Comparison of ENCODE assay signal across 1 cellular context in the genomic region with DNA sequence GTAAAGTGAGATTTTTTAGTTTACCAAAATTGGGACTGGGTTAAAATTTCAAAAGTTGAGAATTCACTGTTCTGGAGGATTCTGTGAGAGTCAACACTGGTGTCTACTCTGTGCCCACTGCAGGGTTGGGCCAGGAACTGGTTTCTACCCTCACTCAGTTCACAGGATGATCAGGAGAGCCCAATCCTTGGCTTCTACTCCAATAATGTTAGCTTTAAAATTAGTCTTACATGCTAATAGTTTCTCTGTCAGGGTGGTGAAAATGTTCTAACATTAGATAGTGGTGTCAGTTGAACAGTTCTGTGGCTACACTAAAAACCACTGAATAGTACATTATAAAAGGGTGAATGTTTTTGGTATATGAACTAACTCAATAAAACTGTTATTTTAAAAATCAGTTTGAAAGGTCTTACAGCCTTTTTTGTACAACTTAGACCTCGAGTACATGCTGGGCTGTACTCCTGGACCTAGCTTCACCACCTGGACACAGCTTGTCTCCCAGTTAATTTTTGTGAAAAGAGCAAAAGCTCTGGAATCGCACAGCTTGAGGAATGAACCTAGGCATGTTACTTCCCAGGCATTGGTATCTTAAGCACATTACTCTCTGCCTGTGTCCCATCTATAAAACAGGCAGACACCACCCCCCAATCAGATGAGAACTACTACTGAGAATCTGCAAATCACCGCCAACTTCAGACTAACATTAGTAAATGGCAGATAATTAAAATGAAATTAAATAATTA.
TF ChIP-seq lines count a peak whose summit lies in the region.

No MANE protein-coding gene starts in this region.

TF ChIP-seq in K562, 482 proteins besides CTCF, POLR2A, EP300 and RAD21:
- no peak for TF ChIP-seq ELF4 (CRISPR knock-in tag; IDR thresholded peaks at IDR 0.05)
- TF ChIP-seq FOSL1 (tag; conservative IDR thresholded peaks at IDR 0.05): peak; percentile 90
- TF ChIP-seq CEBPB (tag; IDR thresholded peaks at IDR 0.05): no peak
- TF ChIP-seq, protein P1, sequence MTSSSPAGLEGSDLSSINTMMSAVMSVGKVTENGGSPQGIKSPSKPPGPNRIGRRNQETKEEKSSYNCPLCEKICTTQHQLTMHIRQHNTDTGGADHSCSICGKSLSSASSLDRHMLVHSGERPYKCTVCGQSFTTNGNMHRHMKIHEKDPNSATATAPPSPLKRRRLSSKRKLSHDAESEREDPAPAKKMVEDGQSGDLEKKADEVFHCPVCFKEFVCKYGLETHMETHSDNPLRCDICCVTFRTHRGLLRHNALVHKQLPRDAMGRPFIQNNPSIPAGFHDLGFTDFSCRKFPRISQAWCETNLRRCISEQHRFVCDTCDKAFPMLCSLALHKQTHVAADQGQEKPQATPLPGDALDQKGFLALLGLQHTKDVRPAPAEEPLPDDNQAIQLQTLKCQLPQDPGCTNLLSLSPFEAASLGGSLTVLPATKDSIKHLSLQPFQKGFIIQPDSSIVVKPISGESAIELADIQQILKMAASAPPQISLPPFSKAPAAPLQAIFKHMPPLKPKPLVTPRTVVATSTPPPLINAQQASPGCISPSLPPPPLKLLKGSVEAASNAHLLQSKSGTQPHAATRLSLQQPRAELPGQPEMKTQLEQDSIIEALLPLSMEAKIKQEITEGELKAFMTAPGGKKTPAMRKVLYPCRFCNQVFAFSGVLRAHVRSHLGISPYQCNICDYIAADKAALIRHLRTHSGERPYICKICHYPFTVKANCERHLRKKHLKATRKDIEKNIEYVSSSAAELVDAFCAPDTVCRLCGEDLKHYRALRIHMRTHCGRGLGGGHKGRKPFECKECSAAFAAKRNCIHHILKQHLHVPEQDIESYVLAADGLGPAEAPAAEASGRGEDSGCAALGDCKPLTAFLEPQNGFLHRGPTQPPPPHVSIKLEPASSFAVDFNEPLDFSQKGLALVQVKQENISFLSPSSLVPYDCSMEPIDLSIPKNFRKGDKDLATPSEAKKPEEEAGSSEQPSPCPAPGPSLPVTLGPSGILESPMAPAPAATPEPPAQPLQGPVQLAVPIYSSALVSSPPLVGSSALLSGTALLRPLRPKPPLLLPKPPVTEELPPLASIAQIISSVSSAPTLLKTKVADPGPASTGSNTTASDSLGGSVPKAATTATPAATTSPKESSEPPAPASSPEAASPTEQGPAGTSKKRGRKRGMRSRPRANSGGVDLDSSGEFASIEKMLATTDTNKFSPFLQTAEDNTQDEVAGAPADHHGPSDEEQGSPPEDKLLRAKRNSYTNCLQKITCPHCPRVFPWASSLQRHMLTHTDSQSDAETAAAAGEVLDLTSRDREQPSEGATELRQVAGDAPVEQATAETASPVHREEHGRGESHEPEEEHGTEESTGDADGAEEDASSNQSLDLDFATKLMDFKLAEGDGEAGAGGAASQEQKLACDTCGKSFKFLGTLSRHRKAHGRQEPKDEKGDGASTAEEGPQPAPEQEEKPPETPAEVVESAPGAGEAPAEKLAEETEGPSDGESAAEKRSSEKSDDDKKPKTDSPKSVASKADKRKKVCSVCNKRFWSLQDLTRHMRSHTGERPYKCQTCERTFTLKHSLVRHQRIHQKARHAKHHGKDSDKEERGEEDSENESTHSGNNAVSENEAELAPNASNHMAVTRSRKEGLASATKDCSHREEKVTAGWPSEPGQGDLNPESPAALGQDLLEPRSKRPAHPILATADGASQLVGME (CRISPR knock-in tag; IDR thresholded peaks at IDR 0.05): no peak
- no peak for TF ChIP-seq ZNF121 (CRISPR knock-in tag; conservative IDR thresholded peaks at IDR 0.05)
- no peak for TF ChIP-seq CEBPG (CRISPR knock-in tag; IDR thresholded peaks at IDR 0.05)
- 0 out of 4 replicates have a peak, but pooled peaks of 1 of the 2 experiments have one; percentile 0 for TF ChIP-seq CEBPG (tag; conservative IDR thresholded peaks at IDR 0.05 in 1 of 2, IDR thresholded peaks at IDR 0.05 in 1 of 2)
- TF ChIP-seq DDX20 (tag; IDR thresholded peaks at IDR 0.05; ENCODE audit: low read depth): no peak
- TF ChIP-seq TOE1 (IDR thresholded peaks at IDR 0.05; ENCODE audit: borderline replicate concordance): no peak
- TF ChIP-seq TOE1 (CRISPR knock-in tag; IDR thresholded peaks at IDR 0.05; ENCODE audit: borderline replicate concordance, low read depth): no peak
- no peak for TF ChIP-seq GTF2E2 (tag; IDR thresholded peaks at IDR 0.05)
- no peak for TF ChIP-seq RBM34 (IDR thresholded peaks at IDR 0.05; ENCODE audit: borderline replicate concordance, insufficient read depth, low read length)
- no peak for TF ChIP-seq PRMT5 (CRISPR knock-in tag; IDR thresholded peaks at IDR 0.05)
- TF ChIP-seq ILK (tag; IDR thresholded peaks at IDR 0.05; ENCODE audit: borderline replicate concordance, low read depth): no peak
- TF ChIP-seq, protein P2, sequence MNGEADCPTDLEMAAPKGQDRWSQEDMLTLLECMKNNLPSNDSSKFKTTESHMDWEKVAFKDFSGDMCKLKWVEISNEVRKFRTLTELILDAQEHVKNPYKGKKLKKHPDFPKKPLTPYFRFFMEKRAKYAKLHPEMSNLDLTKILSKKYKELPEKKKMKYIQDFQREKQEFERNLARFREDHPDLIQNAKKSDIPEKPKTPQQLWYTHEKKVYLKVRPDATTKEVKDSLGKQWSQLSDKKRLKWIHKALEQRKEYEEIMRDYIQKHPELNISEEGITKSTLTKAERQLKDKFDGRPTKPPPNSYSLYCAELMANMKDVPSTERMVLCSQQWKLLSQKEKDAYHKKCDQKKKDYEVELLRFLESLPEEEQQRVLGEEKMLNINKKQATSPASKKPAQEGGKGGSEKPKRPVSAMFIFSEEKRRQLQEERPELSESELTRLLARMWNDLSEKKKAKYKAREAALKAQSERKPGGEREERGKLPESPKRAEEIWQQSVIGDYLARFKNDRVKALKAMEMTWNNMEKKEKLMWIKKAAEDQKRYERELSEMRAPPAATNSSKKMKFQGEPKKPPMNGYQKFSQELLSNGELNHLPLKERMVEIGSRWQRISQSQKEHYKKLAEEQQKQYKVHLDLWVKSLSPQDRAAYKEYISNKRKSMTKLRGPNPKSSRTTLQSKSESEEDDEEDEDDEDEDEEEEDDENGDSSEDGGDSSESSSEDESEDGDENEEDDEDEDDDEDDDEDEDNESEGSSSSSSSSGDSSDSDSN (IDR thresholded peaks at IDR 0.05; ENCODE audit: borderline replicate concordance in 1 of 2, low read depth in 2 of 2, low read length in 2 of 2): no peak
- no peak for TF ChIP-seq MAZ (CRISPR knock-in tag; conservative IDR thresholded peaks at IDR 0.05 in 1 of 2, IDR thresholded peaks at IDR 0.05 in 1 of 2)
- no peak for TF ChIP-seq RB1 (IDR thresholded peaks at IDR 0.05; ENCODE audit: low read depth)
